ENCODE assay signal across 12 cellular contexts in genomic region chr5:160289721-160290120, GRCh38. TPM values are rescaled to one million over a fixed set of nuclear protein-coding genes. Genes with fewer than 3 reads are reported as not detected.
DNase-seq lines count a peak whose midpoint lies in the region; ATAC-seq and TF ChIP-seq lines count a peak whose summit lies in the region.
"Had no signal": no experiment of that assay in that cellular context is flagged by ENCODE, and none has a peak within 500 bp of the region (broad histone marks: within the 10 kb centered on the region; RNA-seq: fewer than 3 reads in every experiment).

No MANE protein-coding gene starts in this region.

- no peak overlapping the region for H3K14ac ChIP-seq in trophoblast cell (ENCODE audit: low read length)

- H2AFZ ChIP-seq in trophoblast cell (ENCODE audit: insufficient read depth, low read length, poor library complexity) (no peak overlapping the region), MM.1S (ENCODE audit: low read length) (no peak overlapping the region)

- H3K4me3 ChIP-seq in esophagus squamous epithelium (no peak overlapping the region), trophoblast cell (ENCODE audit: low read depth, low read length) (no peak overlapping the region), MM.1S (ENCODE audit: low read length) (no peak overlapping the region)
- H3K4me3 ChIP-seq: MG63, SJSA1 had no signal

- H4K91ac ChIP-seq in trophoblast cell (ENCODE audit: low read depth, low read length) = no peak overlapping the region

- peaks cover 18% of the 10 kb centered on the region for H3K79me1 ChIP-seq in trophoblast cell (ENCODE audit: low read length)

- H3K23ac ChIP-seq in trophoblast cell (ENCODE audit: low read length) = no peak overlapping the region

- H3K4me1 ChIP-seq in esophagus squamous epithelium (peaks cover 8 to 64% (median 25%) of the 10 kb centered on the region in 3 donors), trophoblast cell (ENCODE audit: control insufficient read depth in 1 of 2, insufficient read depth in 2 of 2, low read length in 2 of 2) (peaks cover 35 to 36% of the 10 kb centered on the region in 2 experiments), MM.1S (ENCODE audit: low read length) (no peaks in the 10 kb centered on the region)

- ATAC-seq in HG02870 (IDR thresholded peaks at IDR 0.05; ENCODE audit: unreplicated experiment) = peak; percentile 32

- no peak overlapping the region for H2BK12ac ChIP-seq in trophoblast cell (ENCODE audit: low read length)

- H3K4ac ChIP-seq in trophoblast cell (ENCODE audit: low read depth, low read length) = no peak overlapping the region

- H2BK5ac ChIP-seq in trophoblast cell (ENCODE audit: low read depth, low read length, poor library complexity) = no peak overlapping the region

- H4K12ac ChIP-seq in trophoblast cell (ENCODE audit: low read depth, low read length) = no peak overlapping the region

- H2BK120ac ChIP-seq in trophoblast cell (ENCODE audit: insufficient read depth, low read length, poor library complexity) = peak overlapping the region; percentile 47

- H3K79me2 ChIP-seq in trophoblast cell (ENCODE audit: control insufficient read depth, insufficient read depth, low read length, poor library complexity) (peaks cover 2% of the 10 kb centered on the region), MM.1S (ENCODE audit: low read length) (no peaks in the 10 kb centered on the region)

- H2AK5ac ChIP-seq in trophoblast cell (ENCODE audit: low read length) = no peak overlapping the region

- H3K9ac ChIP-seq in trophoblast cell (ENCODE audit: low read length) (no peak overlapping the region), MM.1S (ENCODE audit: low read length) (no peak overlapping the region)

- H4K8ac ChIP-seq in trophoblast cell (ENCODE audit: low read depth, low read length) = no peak overlapping the region

- H3K9me2 ChIP-seq in MM.1S (replicated peaks; ENCODE audit: insufficient read depth, low read length) = no peaks in the 10 kb centered on the region

- intact Hi-C loops in esophagus squamous epithelium (cut with DNase I) = no loop called here

- DNase-seq in NCI-H2196 treated with DMSO at 0.1 percent for 48 hours (lab: John Stamatoyannopoulos, UW; ENCODE audit: unreplicated experiment) (peak; percentile 26), esophagus squamous epithelium (lab: John Stamatoyannopoulos, UW) (no peak), trophoblast cell (no peak), GF-D8 (lab: John Stamatoyannopoulos, UW) (no peak), foreskin melanocyte (no peak), MM.1S (no peak)
- DNase-seq: amniotic stem cell, kidney glomerular epithelial cell, MG63, NCI-H748 treated with DMSO at 0.1 percent for 48 hours had no signal

- H3F3A ChIP-seq in MM.1S (ENCODE audit: insufficient read depth, low read length) = no peaks in the 10 kb centered on the region

- H3K4me2 ChIP-seq in trophoblast cell (ENCODE audit: low read length) (peak overlapping the region; percentile 6), MM.1S (ENCODE audit: low read depth, low read length) (no peak overlapping the region)

- no peaks in the 10 kb centered on the region for H3K27me3 ChIP-seq in esophagus squamous epithelium
- no peaks in the 10 kb centered on the region for H3K27me3 ChIP-seq in trophoblast cell (ENCODE audit: insufficient read depth, low read length)
- no peaks in the 10 kb centered on the region for H3K27me3 ChIP-seq in MM.1S (replicated peaks; ENCODE audit: insufficient read depth, low read length)
- H3K27me3 ChIP-seq: MG63, SJSA1 had no signal

- no peaks in the 10 kb centered on the region for H3K9me3 ChIP-seq in esophagus squamous epithelium
- H3K9me3 ChIP-seq in trophoblast cell (ENCODE audit: insufficient read depth, low read depth, low read length) = no peaks in the 10 kb centered on the region
- no peaks in the 10 kb centered on the region for H3K9me3 ChIP-seq in MM.1S (replicated peaks; ENCODE audit: insufficient read depth, low read length)
- H3K9me3 ChIP-seq: MG63, SJSA1 had no signal

- 30 to 53% methylated on average over 3 to 7 of the region's 7 CpGs for whole genome bisulfite sequencing in esophagus squamous epithelium, 2 donors
- WGBS in trophoblast cell (ENCODE audit: extremely low coverage, insufficient coverage, insufficient read length) = no CpG with 5 or more reads among the region's 7 CpGs

- H3K36me3 ChIP-seq in esophagus squamous epithelium (no peaks in the 10 kb centered on the region), trophoblast cell (ENCODE audit: control insufficient read depth in 1 of 2, insufficient read depth in 2 of 2, low read length in 2 of 2) (no peaks in the 10 kb centered on the region), MM.1S (replicated peaks; ENCODE audit: insufficient read depth, low read length) (no peaks in the 10 kb centered on the region)
- H3K36me3 ChIP-seq: MG63 had no signal

- no peaks in the 10 kb centered on the region for H4K20me1 ChIP-seq in MM.1S (ENCODE audit: insufficient read depth, low read length)

- no peak overlapping the region for H3K18ac ChIP-seq in trophoblast cell (ENCODE audit: low read length)

- no peak for TF ChIP-seq POLR2A in esophagus squamous epithelium (IDR thresholded peaks at IDR 0.05)

- peak overlapping the region in 3 of 4 donors; percentile 31 to 64 (median 55) for H3K27ac ChIP-seq in esophagus squamous epithelium
- H3K27ac ChIP-seq in trophoblast cell (ENCODE audit: low read depth, low read length) = peak overlapping the region; percentile 50
- H3K27ac ChIP-seq in MM.1S (ENCODE audit: low read length) = no peak overlapping the region
- H3K27ac ChIP-seq: SJSA1 had no signal

- no peak for TF ChIP-seq CTCF in esophagus squamous epithelium (IDR thresholded peaks at IDR 0.05)
- TF ChIP-seq CTCF in MM.1S (IDR thresholded peaks at IDR 0.05; ENCODE audit: low read length) = no peak

RNA-seq across cellular contexts. Expression of gene CCNJL, which starts 22.6 kb away (rescaled TPM):
- 1 to 10 TPM in 2 of 4 donors, under 1 TPM in 2; 0.04 to 3.0 (median 0.74) TPM for total RNA-seq in esophagus squamous epithelium
- polyA plus RNA-seq in trophoblast cell (2013) = 13.6 and 15.2 TPM in 2 replicates
